20 cellular contexts compared by ENCODE assay signal in genomic region chr5:67253911-67254310, GRCh38. TPM values are rescaled to one million over a fixed set of nuclear protein-coding genes. Genes with fewer than 3 reads are reported as not detected.
DNase-seq lines count a peak whose midpoint lies in the region; ATAC-seq and TF ChIP-seq lines count a peak whose summit lies in the region.
"Had no signal": no experiment of that assay in that cellular context is flagged by ENCODE, and none has a peak within 500 bp of the region (broad histone marks: within the 10 kb centered on the region; RNA-seq: fewer than 3 reads in every experiment).

No MANE protein-coding gene starts in this region.

- no peak overlapping the region for H3K4me3 ChIP-seq in breast epithelium
- no peak overlapping the region for H3K4me3 ChIP-seq in vagina

- intact Hi-C loops in MCF 10A (cut with micrococcal nuclease) = no loop called here
- intact Hi-C loops in breast epithelium (cut with DNase I; ENCODE audit: low total_unique reads) = loop anchor here (10.0 kb wide), 1 partner anchor 541 kb away; no protein-coding TSS in a partner anchor
- intact Hi-C loops in vagina (cut with DNase I) = no loop called here
- intact Hi-C loops in left cardiac atrium (cut with DNase I) = no loop called here

- no peak for DNase-seq in MCF 10A (ENCODE audit: unreplicated experiment)
- no peak for DNase-seq in breast epithelium (ENCODE audit: low spot score in 2 of 2)
- peak; percentile 44 for DNase-seq in NCI-H748 treated with DMSO at 0.1 percent for 48 hours (lab: John Stamatoyannopoulos, UW)
- DNase-seq in fibroblast of gingiva (ENCODE audit: low read depth) = peak; percentile 57
- no peak for DNase-seq in vagina (ENCODE audit: extremely low spot score in 2 of 2)
- no peak for DNase-seq in T-helper 1 cell
- DNase-seq in left cardiac atrium = no peak
- DNase-seq: ACHN; C1 segment of cervical spinal cord; CD8-positive, alpha-beta memory T cell; H7; HFFc6; Kasumi-1; MM.1S; NCI-H1105; NCI-H187 treated with DMSO at 0.1 percent for 48 hours; NCI-H446 treated with DMSO at 0.1 percent for 48 hours; NCI-H69; PC-3 had no signal

- POLR2A ChIA-PET in MCF 10A (lab: Yijun Ruan, JAX) = interaction anchor here (0.6 to 2.4 kb wide), 3 partner anchors 8 to 15 kb away, joined by 3 to 7 read pairs (median 3); no protein-coding TSS in a partner anchor

- CTCF ChIA-PET in MCF 10A (lab: Yijun Ruan, JAX) = interaction anchor here (0.7 to 1.1 kb wide), 2 partner anchors 14 to 47 kb away, joined by 3 read pairs; no protein-coding TSS in a partner anchor

- H3K9me3 Mint-ChIP-seq in MCF 10A (ENCODE audit: unreplicated experiment) = no peaks in the 10 kb centered on the region
- H3K9me3 Mint-ChIP-seq: HFFc6 had no signal

- ATAC-seq in left cardiac atrium = no peak
- no peak for ATAC-seq in HG02759 (IDR thresholded peaks at IDR 0.05; ENCODE audit: unreplicated experiment)
- ATAC-seq: PC-3 had no signal

- TF ChIP-seq POLR2A in breast epithelium (IDR thresholded peaks at IDR 0.05) (no peak), vagina (IDR thresholded peaks at IDR 0.05) (no peak)

- H3K9me3 ChIP-seq in breast epithelium (no peaks in the 10 kb centered on the region), vagina (no peaks in the 10 kb centered on the region)

- H3K4me1 Mint-ChIP-seq in MCF 10A (ENCODE audit: insufficient read depth, unreplicated experiment) = peaks cover 31% of the 10 kb centered on the region

- no TSS peak for BruUV-seq in MCF 10A (replicated peaks; lab: Mats Ljungman, UMichigan)

- no peaks in the 10 kb centered on the region for H3K4me1 ChIP-seq in breast epithelium
- peaks cover 33% of the 10 kb centered on the region for H3K4me1 ChIP-seq in vagina

- no peaks in the 10 kb centered on the region for H3K27me3 ChIP-seq in breast epithelium
- H3K27me3 ChIP-seq in vagina = no peaks in the 10 kb centered on the region

- H3K36me3 ChIP-seq in breast epithelium (no peaks in the 10 kb centered on the region), vagina (no peaks in the 10 kb centered on the region)

- peaks cover 6% of the 10 kb centered on the region for H3K36me3 Mint-ChIP-seq in MCF 10A (ENCODE audit: insufficient read depth, unreplicated experiment)

- no peak overlapping the region for H3K27ac ChIP-seq in breast epithelium
- peak overlapping the region; percentile 3 for H3K27ac ChIP-seq in vagina

- H3K4me3 Mint-ChIP-seq in MCF 10A (ENCODE audit: unreplicated experiment) = no peak overlapping the region
- H3K4me3 Mint-ChIP-seq: CD8-positive, alpha-beta memory T cell; HFFc6 had no signal

- TF ChIP-seq CTCF in MCF 10A (IDR thresholded peaks at IDR 0.05; ENCODE audit: unreplicated experiment) = no peak
- no peak for TF ChIP-seq CTCF in breast epithelium (IDR thresholded peaks at IDR 0.05)
- no peak for TF ChIP-seq CTCF in vagina (IDR thresholded peaks at IDR 0.05)

- no peaks in the 10 kb centered on the region for H3K27me3 Mint-ChIP-seq in MCF 10A (ENCODE audit: insufficient read depth, unreplicated experiment)

- H3K27ac Mint-ChIP-seq in MCF 10A (ENCODE audit: low read depth, unreplicated experiment) = peak overlapping the region; percentile 19
- H3K27ac Mint-ChIP-seq: CD8-positive, alpha-beta memory T cell; HFFc6 had no signal

RNA-seq across cellular contexts. Expression of gene CD180, which starts 57.3 kb away (rescaled TPM):
- 0.07 TPM in 1 of 2 replicates, not detected in the other for total RNA-seq in MCF 10A (2022)
- 1 to 10 TPM in 2 of 3 donors, under 1 TPM in 1; 0.98 to 4.6 (median 2.8) TPM for total RNA-seq in breast epithelium
- total RNA-seq in vagina = 2.0 TPM
- 1 to 10 TPM in 1 of 2 donors, under 1 TPM in 1; 0.68 to 1.6 TPM for total RNA-seq in left cardiac atrium
- total RNA-seq: H7, HFFc6, PC-3 had no signal

Comparison
In these comparisons a context has a peak if more than half of its experiments do, and no peak if none do; other contexts are left out.
1. DNase-seq: peak in NCI-H748 treated with DMSO at 0.1 percent for 48 hours (single experiment) and fibroblast of gingiva (single experiment); none in MCF 10A (single experiment), breast epithelium (0 of 2), vagina (0 of 2), T-helper 1 cell (0 of 5) and left cardiac atrium (single experiment).